In genomic region chr2:118242216-118242615, GRCh38 we compare ENCODE assay signal across 14 cellular contexts.
DNase-seq lines count a peak whose midpoint lies in the region; ATAC-seq and TF ChIP-seq lines count a peak whose summit lies in the region.
"Had no signal": no experiment of that assay in that cellular context is flagged by ENCODE, and none has a peak within 500 bp of the region (broad histone marks: within the 10 kb centered on the region; RNA-seq: fewer than 3 reads in every experiment).

No MANE protein-coding gene starts in this region.

- H3K4me3 ChIP-seq in fibroblast of mammary gland (ENCODE audit: control insufficient read depth, low read depth, low read length): no peak overlapping the region
- no peak overlapping the region for H3K4me3 ChIP-seq in transverse colon
- no peak overlapping the region for H3K4me3 ChIP-seq in aorta (ENCODE audit: low read length in 2 of 2)

- in situ Hi-C loops in transverse colon (cut with MboI; ENCODE audit: low pct_ligation_motif_present in 1 of 4, low pct_unique_long_range_greater_than_20kb in 1 of 4, low sequenced_read_pairs in 3 of 4): no loop called here

- TF ChIP-seq CTCF in fibroblast of mammary gland (conservative IDR thresholded peaks at IDR 0.05; ENCODE audit: control insufficient read depth, insufficient read depth, low read depth, low read length) (no peak), transverse colon (IDR thresholded peaks at IDR 0.05) (no peak)

- no peaks in the 10 kb centered on the region for H3K4me1 ChIP-seq in transverse colon
- H3K4me1 ChIP-seq in aorta (ENCODE audit: control insufficient read depth in 1 of 2, insufficient read depth in 2 of 2, low read length in 2 of 2): no peaks in the 10 kb centered on the region

- peak; percentile 85 for ATAC-seq in GM21447 (IDR thresholded peaks at IDR 0.05; ENCODE audit: unreplicated experiment)
- peak; percentile 55 for ATAC-seq in HG03571 (IDR thresholded peaks at IDR 0.05; ENCODE audit: unreplicated experiment)
- no peak for ATAC-seq in aorta (ENCODE audit: low FRiP score)
- ATAC-seq: Panc1 had no signal

- H3K27me3 ChIP-seq in transverse colon: peaks cover 4% of the 10 kb centered on the region
- H3K27me3 ChIP-seq in aorta (ENCODE audit: control insufficient read depth in 1 of 2, insufficient read depth in 2 of 2, low read length in 1 of 2): peaks cover 1 to 3% of the 10 kb centered on the region in 2 donors

- no peaks in the 10 kb centered on the region for H3K36me3 ChIP-seq in transverse colon
- H3K36me3 ChIP-seq in aorta (ENCODE audit: control insufficient read depth in 1 of 2, insufficient read depth in 2 of 2, low read length in 1 of 2): no peaks in the 10 kb centered on the region

- DNase-seq in EH (ENCODE audit: low read depth) (peak; percentile 21), fibroblast of mammary gland (ENCODE audit: low read depth) (peak; percentile 51), transverse colon (no peak), SKM-1 treated with dmso at 0.1 percent for 144 hours (lab: John Stamatoyannopoulos, UW; ENCODE audit: unreplicated experiment) (no peak), NCI-H2171 (lab: John Stamatoyannopoulos, UW) (no peak), aorta (no peak)
- DNase-seq: amniotic stem cell; CD4-positive, CD25-positive, alpha-beta regulatory T cell; NCI-H2171 treated with DMSO at 0.1 percent for 48 hours; occipital lobe; T1000 had no signal

- H3K9me3 ChIP-seq in transverse colon (no peaks in the 10 kb centered on the region), aorta (ENCODE audit: control insufficient read depth, low read length) (peaks cover 1% of the 10 kb centered on the region)

- intact Hi-C loops in transverse colon (cut with DNase I; ENCODE audit: low total_unique reads): no loop called here
- intact Hi-C loops in aorta (cut with DNase I): no loop called here

- WGBS in transverse colon (ENCODE audit: low coverage in 1 of 2), 2 donors: 69% methylated on average over 2 of the region's 2 CpGs; no CpG with 5 or more reads in 1 of the 2 donors
- WGBS in aorta, 2 donors: 47 to 56% methylated on average over 2 of the region's 2 CpGs

- H3K27ac ChIP-seq in transverse colon (no peak overlapping the region), aorta (ENCODE audit: low read depth in 1 of 2, low read length in 2 of 2) (no peak overlapping the region)

- TF ChIP-seq EP300 in transverse colon (IDR thresholded peaks at IDR 0.05; ENCODE audit: low read depth): no peak

- no peak for TF ChIP-seq POLR2A in transverse colon (IDR thresholded peaks at IDR 0.05)

Comparison
In these comparisons a context has a peak if more than half of its experiments do, and no peak if none do; other contexts are left out.
1. DNase-seq: peak in EH (single experiment) and fibroblast of mammary gland (single experiment); none in transverse colon (single experiment), SKM-1 treated with dmso at 0.1 percent for 144 hours (single experiment), NCI-H2171 (single experiment) and aorta (0 of 2).